19 cellular contexts compared by ENCODE assay signal in genomic region chr1:182565537-182565936, GRCh38.
"Had no signal": no experiment of that assay in that cellular context is flagged by ENCODE, and none has a peak within 500 bp of the region (broad histone marks: within the 10 kb centered on the region; RNA-seq: fewer than 3 reads in every experiment).

No MANE protein-coding gene starts in this region.

- H3K4me3 ChIP-seq: esophagus squamous epithelium, skin epidermis, thoracic aorta, transverse colon had no signal

- H3K4me1 ChIP-seq: foreskin keratinocyte, transverse colon had no signal

- DNase-seq: esophagus squamous epithelium; foreskin keratinocyte; head of caudate nucleus; hypothalamus; islet precursor cell; mammary epithelial cell; naive thymus-derived CD4-positive, alpha-beta T cell; posterior cingulate gyrus; stimulated activated CD4-positive, alpha-beta T cell treated with anti-CD3 and anti-CD28 coated beads, Interleukin-2, amount 100 ng/mL, for 24 hours; stimulated activated CD4-positive, alpha-beta T cell treated with anti-CD3 and anti-CD28 coated beads, Interleukin-4, amount 100 ng/mL, for 4 hours; stimulated activated naive B cell treated with anti-CD40 and anti-IgM and Interleukin-4, amounts not matched to agents 10 μg/mL and 1 μg/mL and 100 μg/mL, for 72 hours; stimulated activated naive CD8-positive, alpha-beta T cell treated with anti-CD3 and anti-CD28 coated beads, Interleukin-15, amount 100 ng/mL, for 72 hours; transverse colon had no signal

- ATAC-seq: foreskin keratinocyte; left lobe of liver; naive thymus-derived CD4-positive, alpha-beta T cell; sciatic nerve; stimulated activated naive B cell treated with anti-CD40 and anti-IgM and Interleukin-4, amounts not matched to agents 10 μg/mL and 1 μg/mL and 100 μg/mL, for 72 hours; stimulated activated naive CD8-positive, alpha-beta T cell treated with anti-CD3 and anti-CD28 coated beads, Interleukin-15, amount 100 ng/mL, for 72 hours had no signal

- H3K27ac ChIP-seq: esophagus squamous epithelium, foreskin keratinocyte, neutrophil, skin epidermis, thoracic aorta, transverse colon had no signal

- FAIRE-seq: colon had no signal

- H3K9me3 ChIP-seq: esophagus squamous epithelium, neutrophil, thoracic aorta, transverse colon had no signal
